Comparison of ENCODE assay signal across 1 cellular context in the genomic region with DNA sequence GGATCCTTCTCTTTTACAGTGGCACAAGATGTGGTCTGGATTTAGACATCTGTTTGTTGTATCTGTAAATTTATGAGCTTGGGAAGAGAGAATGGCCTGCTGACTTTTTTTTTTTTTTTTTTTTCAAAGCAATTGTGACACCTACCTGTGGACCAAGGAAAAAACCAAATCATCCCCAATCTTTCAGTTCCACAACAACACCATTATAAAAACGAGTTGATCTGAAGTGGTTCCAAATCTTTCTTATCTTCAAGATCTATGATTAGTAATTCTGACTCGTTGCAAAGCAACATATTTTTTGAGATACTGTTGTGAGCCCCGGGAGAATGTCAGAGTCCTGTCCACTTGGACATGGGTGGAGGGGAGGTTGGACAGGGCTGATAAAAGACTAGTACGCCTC.
TF ChIP-seq lines count a peak whose summit lies in the region.

No MANE protein-coding gene starts in this region.

TF ChIP-seq in SK-N-SH, 30 proteins besides CTCF, POLR2A, EP300 and RAD21 (continued from another document):
- TF ChIP-seq, protein P1, sequence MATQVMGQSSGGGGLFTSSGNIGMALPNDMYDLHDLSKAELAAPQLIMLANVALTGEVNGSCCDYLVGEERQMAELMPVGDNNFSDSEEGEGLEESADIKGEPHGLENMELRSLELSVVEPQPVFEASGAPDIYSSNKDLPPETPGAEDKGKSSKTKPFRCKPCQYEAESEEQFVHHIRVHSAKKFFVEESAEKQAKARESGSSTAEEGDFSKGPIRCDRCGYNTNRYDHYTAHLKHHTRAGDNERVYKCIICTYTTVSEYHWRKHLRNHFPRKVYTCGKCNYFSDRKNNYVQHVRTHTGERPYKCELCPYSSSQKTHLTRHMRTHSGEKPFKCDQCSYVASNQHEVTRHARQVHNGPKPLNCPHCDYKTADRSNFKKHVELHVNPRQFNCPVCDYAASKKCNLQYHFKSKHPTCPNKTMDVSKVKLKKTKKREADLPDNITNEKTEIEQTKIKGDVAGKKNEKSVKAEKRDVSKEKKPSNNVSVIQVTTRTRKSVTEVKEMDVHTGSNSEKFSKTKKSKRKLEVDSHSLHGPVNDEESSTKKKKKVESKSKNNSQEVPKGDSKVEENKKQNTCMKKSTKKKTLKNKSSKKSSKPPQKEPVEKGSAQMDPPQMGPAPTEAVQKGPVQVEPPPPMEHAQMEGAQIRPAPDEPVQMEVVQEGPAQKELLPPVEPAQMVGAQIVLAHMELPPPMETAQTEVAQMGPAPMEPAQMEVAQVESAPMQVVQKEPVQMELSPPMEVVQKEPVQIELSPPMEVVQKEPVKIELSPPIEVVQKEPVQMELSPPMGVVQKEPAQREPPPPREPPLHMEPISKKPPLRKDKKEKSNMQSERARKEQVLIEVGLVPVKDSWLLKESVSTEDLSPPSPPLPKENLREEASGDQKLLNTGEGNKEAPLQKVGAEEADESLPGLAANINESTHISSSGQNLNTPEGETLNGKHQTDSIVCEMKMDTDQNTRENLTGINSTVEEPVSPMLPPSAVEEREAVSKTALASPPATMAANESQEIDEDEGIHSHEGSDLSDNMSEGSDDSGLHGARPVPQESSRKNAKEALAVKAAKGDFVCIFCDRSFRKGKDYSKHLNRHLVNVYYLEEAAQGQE (IDR thresholded peaks at IDR 0.05; ENCODE audit: low read depth, low read length): no peak
- no peak for TF ChIP-seq TEAD4 (IDR thresholded peaks at IDR 0.05; ENCODE audit: borderline replicate concordance, insufficient read depth)
- TF ChIP-seq EZH2phosphoT487 (IDR thresholded peaks at IDR 0.05; ENCODE audit: borderline replicate concordance, low read depth): no peak
- no peak for TF ChIP-seq YY1 (IDR thresholded peaks at IDR 0.05; ENCODE audit: low read depth)
- TF ChIP-seq, protein P2, sequence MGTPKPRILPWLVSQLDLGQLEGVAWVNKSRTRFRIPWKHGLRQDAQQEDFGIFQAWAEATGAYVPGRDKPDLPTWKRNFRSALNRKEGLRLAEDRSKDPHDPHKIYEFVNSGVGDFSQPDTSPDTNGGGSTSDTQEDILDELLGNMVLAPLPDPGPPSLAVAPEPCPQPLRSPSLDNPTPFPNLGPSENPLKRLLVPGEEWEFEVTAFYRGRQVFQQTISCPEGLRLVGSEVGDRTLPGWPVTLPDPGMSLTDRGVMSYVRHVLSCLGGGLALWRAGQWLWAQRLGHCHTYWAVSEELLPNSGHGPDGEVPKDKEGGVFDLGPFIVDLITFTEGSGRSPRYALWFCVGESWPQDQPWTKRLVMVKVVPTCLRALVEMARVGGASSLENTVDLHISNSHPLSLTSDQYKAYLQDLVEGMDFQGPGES (IDR thresholded peaks at IDR 0.05; ENCODE audit: low read depth, low read length): no peak
- TF ChIP-seq, protein P3, sequence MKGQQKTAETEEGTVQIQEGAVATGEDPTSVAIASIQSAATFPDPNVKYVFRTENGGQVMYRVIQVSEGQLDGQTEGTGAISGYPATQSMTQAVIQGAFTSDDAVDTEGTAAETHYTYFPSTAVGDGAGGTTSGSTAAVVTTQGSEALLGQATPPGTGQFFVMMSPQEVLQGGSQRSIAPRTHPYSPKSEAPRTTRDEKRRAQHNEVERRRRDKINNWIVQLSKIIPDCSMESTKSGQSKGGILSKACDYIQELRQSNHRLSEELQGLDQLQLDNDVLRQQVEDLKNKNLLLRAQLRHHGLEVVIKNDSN (IDR thresholded peaks at IDR 0.05; ENCODE audit: borderline replicate concordance, low read depth): no peak
- TF ChIP-seq POLR2AphosphoS5 (IDR thresholded peaks at IDR 0.05; ENCODE audit: low read depth, low read length): no peak
- no peak for TF ChIP-seq GABPA (IDR thresholded peaks at IDR 0.05; ENCODE audit: low read depth)
- no peak for TF ChIP-seq RFX5 (IDR thresholded peaks at IDR 0.05; ENCODE audit: low read length)
- TF ChIP-seq NRF1 (IDR thresholded peaks at IDR 0.05; ENCODE audit: low read depth, low read length): no peak
